ENCODE assay signal across 13 cellular contexts in the genomic region with DNA sequence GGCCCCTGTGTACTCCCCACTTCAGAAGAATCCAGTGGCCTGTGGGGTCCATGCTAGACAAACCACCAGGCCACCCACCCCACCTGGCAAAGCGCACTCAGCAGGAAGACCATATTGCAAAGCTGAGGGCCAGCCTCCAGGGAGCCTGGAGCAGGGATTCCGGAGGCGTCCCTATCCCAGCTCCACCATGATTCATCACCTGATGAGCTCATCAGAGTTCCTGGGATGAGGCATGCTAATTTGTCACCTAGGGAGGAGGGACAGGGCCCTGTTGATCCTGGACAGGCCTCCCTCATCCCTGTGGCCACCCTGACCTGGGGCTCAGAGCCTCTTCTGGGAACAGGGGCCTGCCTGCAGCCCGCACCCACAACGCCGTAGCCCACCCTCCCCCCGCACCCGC.
DNase-seq lines count a peak whose midpoint lies in the region; ATAC-seq, FAIRE-seq and TF ChIP-seq lines count a peak whose summit lies in the region.
"Had no signal": no experiment of that assay in that cellular context is flagged by ENCODE, and none has a peak within 500 bp of the region (broad histone marks: within the 10 kb centered on the region; RNA-seq: fewer than 3 reads in every experiment).

No MANE protein-coding gene starts in this region.

- H3K27ac ChIP-seq in HUES48 (ENCODE audit: low read depth, low read length) (peak overlapping the region; percentile 82), astrocyte (ENCODE audit: low read depth, low read length) (peak overlapping the region; percentile 43)
- H3K27ac ChIP-seq: tibial nerve had no signal

- H3K27ac Mint-ChIP-seq in astrocyte (ENCODE audit: unreplicated experiment), result peak overlapping the region; percentile 87

- H3K27me3 Mint-ChIP-seq in astrocyte (ENCODE audit: low read depth, unreplicated experiment), result no peaks in the 10 kb centered on the region

- H3K4me1 ChIP-seq in HUES48 (ENCODE audit: control insufficient read depth, insufficient read depth, low read length) (peaks cover 29% of the 10 kb centered on the region), astrocyte (ENCODE audit: insufficient read depth, low read length) (peaks cover 27% of the 10 kb centered on the region)

- ATAC-seq in GM18502 (IDR thresholded peaks at IDR 0.05; ENCODE audit: poor library complexity, unreplicated experiment), result no peak
- no peak for ATAC-seq in HG03045 (IDR thresholded peaks at IDR 0.05; ENCODE audit: unreplicated experiment)

- peak overlapping the region; percentile 59 for H3K4me2 ChIP-seq in astrocyte (ENCODE audit: low read length)

- H3K9me3 ChIP-seq in HUES48 (ENCODE audit: control insufficient read depth, insufficient read depth, low read length), result no peaks in the 10 kb centered on the region
- H3K9me3 ChIP-seq in astrocyte (ENCODE audit: insufficient read depth, low read depth, low read length), result no peaks in the 10 kb centered on the region
- H3K9me3 ChIP-seq: tibial nerve had no signal

- H3K27me3 ChIP-seq in HUES48 (ENCODE audit: control insufficient read depth, insufficient read depth, low read length) (no peaks in the 10 kb centered on the region), astrocyte (ENCODE audit: insufficient read depth, low read length) (no peaks in the 10 kb centered on the region), kidney epithelial cell (ENCODE audit: control insufficient read depth, insufficient read depth, low read length) (no peaks in the 10 kb centered on the region)
- H3K27me3 ChIP-seq: tibial nerve had no signal

- no peak for FAIRE-seq in astrocyte (lab: Jason Lieb, UNC)
- FAIRE-seq: colon had no signal

- peaks cover 25% of the 10 kb centered on the region for H3K4me1 Mint-ChIP-seq in astrocyte (ENCODE audit: low read depth, unreplicated experiment)

- TF ChIP-seq CTCF in astrocyte (IDR thresholded peaks at IDR 0.05; ENCODE audit: insufficient read depth, low read depth, low read length), result no peak
- TF ChIP-seq CTCF in kidney epithelial cell (IDR thresholded peaks at IDR 0.05; ENCODE audit: insufficient read depth, low read length, poor library complexity, severe bottlenecking), result no peak
- TF ChIP-seq CTCF in GM13976 (IDR thresholded peaks at IDR 0.05; ENCODE audit: borderline replicate concordance, control extremely low read depth, extremely low read depth, insufficient read depth, missing control alignments), result no peak

- H3K79me2 ChIP-seq in astrocyte (ENCODE audit: insufficient read depth, low read length), result peaks cover 32% of the 10 kb centered on the region

- H3K9ac ChIP-seq in HUES48 (ENCODE audit: low read depth, low read length) (no peak overlapping the region), astrocyte (ENCODE audit: low read length) (no peak overlapping the region)

- H4K20me1 ChIP-seq in astrocyte (ENCODE audit: insufficient read depth, low read length), result peaks cover 68% of the 10 kb centered on the region

- H3K36me3 ChIP-seq in HUES48 (ENCODE audit: control insufficient read depth, insufficient read depth, low read length), result no peaks in the 10 kb centered on the region
- H3K36me3 ChIP-seq in astrocyte (ENCODE audit: insufficient read depth, low read length), result no peaks in the 10 kb centered on the region
- no peaks in the 10 kb centered on the region for H3K36me3 ChIP-seq in kidney epithelial cell (ENCODE audit: control insufficient read depth, insufficient read depth, low read length)

- in situ Hi-C loops in GM13976 (cut with MboI; ENCODE audit: low sequenced_read_pairs, unreplicated experiment), result no loop called here

- no peaks in the 10 kb centered on the region for H3K9me3 Mint-ChIP-seq in astrocyte (ENCODE audit: unreplicated experiment)

- peaks cover 6% of the 10 kb centered on the region for H3K36me3 Mint-ChIP-seq in astrocyte (ENCODE audit: low read depth, unreplicated experiment)

- no peak overlapping the region for H3K4me3 Mint-ChIP-seq in astrocyte (ENCODE audit: unreplicated experiment)

- H2AFZ ChIP-seq in astrocyte (ENCODE audit: low read depth, low read length), result no peak overlapping the region

- H3K4me3 ChIP-seq in HUES48 (ENCODE audit: low read depth, low read length) (no peak overlapping the region), astrocyte (ENCODE audit: insufficient read depth, low read depth, low read length) (no peak overlapping the region), kidney epithelial cell (ENCODE audit: low read depth, low read length) (no peak overlapping the region)
- H3K4me3 ChIP-seq: tibial nerve had no signal

- DNase-seq in Ammon's horn (ENCODE audit: low spot score), result peak; percentile 28
- DNase-seq in astrocyte (ENCODE audit: low read depth), result peak; percentile 86
- peak; percentile 56 for DNase-seq in kidney epithelial cell (ENCODE audit: low read depth)
- DNase-seq in GM13976 (ENCODE audit: low spot score), result no peak
- DNase-seq in COR-L47 (lab: John Stamatoyannopoulos, UW), result no peak
- DNase-seq: activated T-cell treated with anti-CD3 and anti-CD28 coated beads, Interleukin-2, amount 50 U/mL, for 1 hour; NCI-H774; stimulated activated CD4-positive, alpha-beta T cell treated with anti-CD3 and anti-CD28 coated beads, Interleukin-4, amount 100 ng/mL, for 4 hours had no signal

Comparison
In these comparisons a context has a peak if more than half of its experiments do, and no peak if none do; other contexts are left out.
1. DNase-seq: peak in Ammon's horn (single experiment), astrocyte (single experiment) and kidney epithelial cell (single experiment); none in GM13976 (single experiment) and COR-L47 (single experiment).